In genomic region chr22:21941921-21942320, GRCh38 we compare ENCODE assay signal across 11 cellular contexts. TPM values are rescaled to one million over a fixed set of nuclear protein-coding genes. Genes with fewer than 3 reads are reported as not detected.
DNase-seq lines count a peak whose midpoint lies in the region; ATAC-seq, FAIRE-seq and TF ChIP-seq lines count a peak whose summit lies in the region.
"Had no signal": no experiment of that assay in that cellular context is flagged by ENCODE, and none has a peak within 500 bp of the region (broad histone marks: within the 10 kb centered on the region; RNA-seq: fewer than 3 reads in every experiment).

No MANE protein-coding gene starts in this region.

- TSS peak; percentile 23 for BruUV-seq in PC-9 (replicated peaks; lab: Mats Ljungman, UMichigan)
- BruUV-seq in HepG2 (replicated peaks; lab: Mats Ljungman, UMichigan): no TSS peak

- TF ChIP-seq RAD21 in HepG2 (CRISPR knock-in tag; IDR thresholded peaks at IDR 0.05): no peak

- H3K9me3 ChIP-seq in PC-9 (ENCODE audit: insufficient read depth, low read depth) (no peaks in the 10 kb centered on the region), HepG2 (ENCODE audit: low read length) (no peaks in the 10 kb centered on the region), suprapubic skin (no peaks in the 10 kb centered on the region)
- H3K9me3 ChIP-seq: pancreas had no signal

- no peak for ATAC-seq in HepG2
- ATAC-seq: activated CD4-positive, CD25-positive, alpha-beta regulatory T cell treated with anti-CD3 and anti-CD28 coated beads, Interleukin-2, amount 50 U/mL, for 24 hours; pancreas had no signal

- in situ Hi-C loops in HepG2 (cut with HindIII; ENCODE audit: extremely low pct_ligation_motif_present, low pct_unique_long_range_greater_than_20kb): no loop called here

- no peak overlapping the region for H2AFZ ChIP-seq in PC-9
- H2AFZ ChIP-seq in HepG2 (ENCODE audit: low read length): no peak overlapping the region

- no peak overlapping the region for H3K4me3 ChIP-seq in PC-9
- no peak overlapping the region for H3K4me3 ChIP-seq in HepG2 (replicated peaks in 1 of 3; ENCODE audit: insufficient read depth in 1 of 3, low read depth in 2 of 3, low read length in 3 of 3)
- no peak overlapping the region for H3K4me3 ChIP-seq in suprapubic skin
- H3K4me3 ChIP-seq: cardiac muscle cell, pancreas had no signal

- TF ChIP-seq EP300 in HepG2 (IDR thresholded peaks at IDR 0.05; ENCODE audit: low read depth in 2 of 2, low read length in 2 of 2): no peak
- no peak for TF ChIP-seq EP300 in HepG2 (CRISPR knock-in tag; IDR thresholded peaks at IDR 0.05; ENCODE audit: borderline replicate concordance)
- no peak for TF ChIP-seq EP300 in suprapubic skin (IDR thresholded peaks at IDR 0.05)

- TF ChIP-seq CTCF in PC-9 (conservative IDR thresholded peaks at IDR 0.05) (no peak), HepG2 (CRISPR knock-in tag; IDR thresholded peaks at IDR 0.05) (no peak), suprapubic skin (IDR thresholded peaks at IDR 0.05) (no peak)

- CTCF ChIA-PET in PC-9 (lab: Charles Lee) (interaction anchor here (0.5 to 1.0 kb wide), 2 partner anchors 9 to 379 kb away, joined by 3 read pairs; no protein-coding TSS in a partner anchor), HepG2 (lab: Yijun Ruan, JAX; ENCODE audit: low intra/inter-chr PET ratio, low total read pairs) (no interaction called here)

- H3K4me1 ChIP-seq in PC-9 (replicated peaks; ENCODE audit: insufficient read depth): peaks cover 13% of the 10 kb centered on the region
- H3K4me1 ChIP-seq in HepG2 (ENCODE audit: insufficient read depth, low read length): peaks cover 18% of the 10 kb centered on the region
- peaks cover 78% of the 10 kb centered on the region for H3K4me1 ChIP-seq in suprapubic skin

- no peak for FAIRE-seq in HepG2 (lab: Jason Lieb, UNC)
- FAIRE-seq: pancreas had no signal

- no peak for TF ChIP-seq POLR2A in HepG2 (IDR thresholded peaks at IDR 0.05; ENCODE audit: insufficient read depth in 1 of 2, low read depth in 2 of 2, low read length in 2 of 2)
- no peak for TF ChIP-seq POLR2A in suprapubic skin (IDR thresholded peaks at IDR 0.05)

- POLR2A ChIA-PET in PC-9 (lab: Charles Lee; ENCODE audit: unreplicated experiment) (interaction anchor here (0.6 kb wide), 1 partner anchor 206 kb away, joined by 9 read pairs; the partner anchor contains the start of gene YPEL1), HepG2 (lab: Yijun Ruan, JAX) (no interaction called here)

- H3K9me2 ChIP-seq in PC-9 (ENCODE audit: insufficient read depth): no peaks in the 10 kb centered on the region

- no peak overlapping the region for H3K9ac ChIP-seq in HepG2 (ENCODE audit: insufficient read depth, low read depth, low read length)

- peaks cover 4% of the 10 kb centered on the region for H3F3A ChIP-seq in PC-9 (ENCODE audit: insufficient read depth, low read depth)

- H3K36me3 ChIP-seq in PC-9 (ENCODE audit: low read depth) (no peaks in the 10 kb centered on the region), HepG2 (replicated peaks in 1 of 2; ENCODE audit: control insufficient read depth in 1 of 2, insufficient read depth in 2 of 2, low read length in 2 of 2) (peaks cover 6 to 26% of the 10 kb centered on the region in 2 experiments; a peak in 4 of 5 replicates), suprapubic skin (peaks cover 22% of the 10 kb centered on the region)

- peak overlapping the region; percentile 49 for H3K4me2 ChIP-seq in PC-9
- H3K4me2 ChIP-seq in HepG2 (ENCODE audit: low read depth, low read length): no peak overlapping the region

- H3K27me3 ChIP-seq in PC-9 (ENCODE audit: insufficient read depth, low read depth) (no peaks in the 10 kb centered on the region), HepG2 (ENCODE audit: control insufficient read depth in 1 of 2, insufficient read depth in 2 of 2, low read length in 2 of 2) (no peaks in the 10 kb centered on the region), suprapubic skin (no peaks in the 10 kb centered on the region)
- H3K27me3 ChIP-seq: cardiac muscle cell, pancreas had no signal

- DNase-seq in PC-9: no peak
- DNase-seq in amniotic epithelial cell (ENCODE audit: low read depth): peak; percentile 12
- DNase-seq in HepG2 (ENCODE audit: low spot score): no peak
- DNase-seq in suprapubic skin (ENCODE audit: low spot score in 2 of 2): no peak
- DNase-seq in KG1 (lab: John Stamatoyannopoulos, UW): no peak
- DNase-seq in central memory CD4-positive, alpha-beta T cell: no peak
- no peak for DNase-seq in DMS 273 treated with DMSO at 0.1 percent for 48 hours (lab: John Stamatoyannopoulos, UW)
- DNase-seq: NCI-H1417 had no signal

- 100% methylated on average over 7 of the region's 8 CpGs for WGBS in HepG2 (ENCODE audit: low lambda C conversion rate)
- 91% methylated on average over 8 of the region's 8 CpGs for WGBS in suprapubic skin

- H4K20me1 ChIP-seq in PC-9 (ENCODE audit: insufficient read depth) (no peaks in the 10 kb centered on the region), HepG2 (ENCODE audit: insufficient read depth, low read length) (0 out of 2 replicates have a peak, but pooled peaks cover 3% of the 10 kb centered on the region)

- H3K79me2 ChIP-seq in PC-9 (ENCODE audit: low read depth) (no peaks in the 10 kb centered on the region), HepG2 (ENCODE audit: insufficient read depth, low read length) (no peaks in the 10 kb centered on the region)

- peak overlapping the region; percentile 59 for H3K27ac ChIP-seq in PC-9
- no peak overlapping the region for H3K27ac ChIP-seq in HepG2 (ENCODE audit: extremely low read length, insufficient read depth, low read length)
- H3K27ac ChIP-seq in suprapubic skin: peak overlapping the region; percentile 92
- H3K27ac ChIP-seq: cardiac muscle cell had no signal

- intact Hi-C loops in PC-9 (cut with micrococcal nuclease; ENCODE audit: unreplicated experiment) (no loop called here), HepG2 (cut with micrococcal nuclease; ENCODE audit: unreplicated experiment) (no loop called here)

TF ChIP-seq in HepG2, 621 proteins besides CTCF, POLR2A, EP300 and RAD21 (continues in another document):
- TF ChIP-seq ZSCAN12 (CRISPR knock-in tag; IDR thresholded peaks at IDR 0.05): no peak

RNA-seq across cellular contexts. Expression of gene PPM1F, which starts 10.7 kb away (rescaled TPM):
- total RNA-seq in PC-9 (2021) (20.6 and 22.1 TPM in 2 replicates), HepG2 (2016; rRNA removed; fragmentation: Illumina TruSeq; extraction: Trizol) (19.6 and 20.4 TPM in 2 replicates), suprapubic skin (10 to 100 TPM; 21.9 to 40.7 (median 29.9) TPM)
- 1.8 TPM in 2 replicates for total RNA-seq in HepG2 (2016; cell fraction: cytosol; rRNA removed; fragmentation: Illumina TruSeq; extraction: Trizol; ENCODE audit: low read depth)
- total RNA-seq in HepG2 (2016; cell fraction: insoluble cytoplasmic fraction; rRNA removed; fragmentation: Illumina TruSeq; extraction: Trizol): 19.5 and 19.8 TPM in 2 replicates
- total RNA-seq in HepG2 (2016; cell fraction: membrane; rRNA removed; fragmentation: Illumina TruSeq; extraction: Trizol): 5.8 and 7.5 TPM in 2 replicates
- 13.2 and 13.5 TPM in 2 replicates for total RNA-seq in HepG2 (2016; cell fraction: nucleus; rRNA removed; fragmentation: Illumina TruSeq; extraction: Trizol)
- 11.0 and 14.4 TPM in 2 replicates for polyA plus RNA-seq in HepG2 (2011; rRNA removed)
- 8.9 and 10.5 TPM in 2 replicates for polyA plus RNA-seq in HepG2 (2011; cell fraction: cytosol; rRNA removed)
- 51.0 and 62.2 TPM in 2 replicates for polyA plus RNA-seq in HepG2 (2011; cell fraction: nucleus; rRNA removed)
- polyA plus RNA-seq in HepG2 (2012): 7.7 and 10.0 TPM in 2 replicates
- 1.2 and 1.9 TPM in 2 replicates for polyA plus RNA-seq in HepG2 (2016; cell fraction: cytosol; fragmentation: Illumina TruSeq; extraction: Trizol; ENCODE audit: low read depth)
- 11.3 and 12.7 TPM in 2 replicates for polyA plus RNA-seq in HepG2 (2016; cell fraction: insoluble cytoplasmic fraction; fragmentation: Illumina TruSeq; extraction: Trizol; ENCODE audit: low read depth)
- 3.0 and 4.1 TPM in 2 replicates for polyA plus RNA-seq in HepG2 (2016; cell fraction: membrane; fragmentation: Illumina TruSeq; extraction: Trizol; ENCODE audit: low read depth)
- 19.5 and 30.2 TPM in 2 replicates for polyA plus RNA-seq in HepG2 (2016; cell fraction: nucleus; fragmentation: Illumina TruSeq; extraction: Trizol; ENCODE audit: insufficient read depth, low read depth)
- polyA minus RNA-seq in HepG2 (2011; rRNA and poly(A)+ RNA removed; ENCODE audit: low replicate concordance): 9.9 and 30.7 TPM in 2 replicates
- 9.1 and 9.8 TPM in 2 replicates for polyA minus RNA-seq in HepG2 (2011; cell fraction: cytosol; rRNA and poly(A)+ RNA removed)
- 7.8 and 8.6 TPM in 2 replicates for polyA minus RNA-seq in HepG2 (2011; cell fraction: nucleus; rRNA and poly(A)+ RNA removed)

RNA-seq across cellular contexts. Expression of gene TOP3B, which starts 40.7 kb away (rescaled TPM):
- total RNA-seq in PC-9 (2021) (23.7 and 23.9 TPM in 2 replicates), HepG2 (2016; rRNA removed; fragmentation: Illumina TruSeq; extraction: Trizol) (18.2 and 28.5 TPM in 2 replicates), suprapubic skin (100 to 1,000 TPM in 1 of 4 donors, 10 to 100 TPM in 3; 28.2 to 113 (median 35.1) TPM)
- 15.2 and 19.6 TPM in 2 replicates for total RNA-seq in HepG2 (2016; cell fraction: cytosol; rRNA removed; fragmentation: Illumina TruSeq; extraction: Trizol; ENCODE audit: low read depth)
- 16.3 and 26.7 TPM in 2 replicates for total RNA-seq in HepG2 (2016; cell fraction: insoluble cytoplasmic fraction; rRNA removed; fragmentation: Illumina TruSeq; extraction: Trizol)
- total RNA-seq in HepG2 (2016; cell fraction: membrane; rRNA removed; fragmentation: Illumina TruSeq; extraction: Trizol): 11.0 and 11.7 TPM in 2 replicates
- 44.1 and 55.2 TPM in 2 replicates for total RNA-seq in HepG2 (2016; cell fraction: nucleus; rRNA removed; fragmentation: Illumina TruSeq; extraction: Trizol)
- 29.7 and 36.2 TPM in 2 replicates for polyA plus RNA-seq in HepG2 (2011; rRNA removed)
- polyA plus RNA-seq in HepG2 (2011; cell fraction: cytosol; rRNA removed): 8.8 and 12.0 TPM in 2 replicates
- polyA plus RNA-seq in HepG2 (2011; cell fraction: nucleus; rRNA removed): 321 and 373 TPM in 2 replicates
- polyA plus RNA-seq in HepG2 (2012): 22.3 and 45.3 TPM in 2 replicates
- polyA plus RNA-seq in HepG2 (2016; cell fraction: cytosol; fragmentation: Illumina TruSeq; extraction: Trizol; ENCODE audit: low read depth): 1.6 and 1.8 TPM in 2 replicates
- polyA plus RNA-seq in HepG2 (2016; cell fraction: insoluble cytoplasmic fraction; fragmentation: Illumina TruSeq; extraction: Trizol; ENCODE audit: low read depth): 13.9 and 14.0 TPM in 2 replicates
- 2.7 and 2.9 TPM in 2 replicates for polyA plus RNA-seq in HepG2 (2016; cell fraction: membrane; fragmentation: Illumina TruSeq; extraction: Trizol; ENCODE audit: low read depth)
- polyA plus RNA-seq in HepG2 (2016; cell fraction: nucleus; fragmentation: Illumina TruSeq; extraction: Trizol; ENCODE audit: insufficient read depth, low read depth): 115 and 122 TPM in 2 replicates
- 29.4 and 31.9 TPM in 2 replicates for polyA minus RNA-seq in HepG2 (2011; rRNA and poly(A)+ RNA removed; ENCODE audit: low replicate concordance)
- polyA minus RNA-seq in HepG2 (2011; cell fraction: cytosol; rRNA and poly(A)+ RNA removed): 3.7 and 5.9 TPM in 2 replicates
- 49.7 and 52.4 TPM in 2 replicates for polyA minus RNA-seq in HepG2 (2011; cell fraction: nucleus; rRNA and poly(A)+ RNA removed)
